16 cellular contexts compared by ENCODE assay signal in genomic region chr12:904010-904414, GRCh38. TPM values are rescaled to one million over a fixed set of nuclear protein-coding genes. Genes with fewer than 3 reads are reported as not detected.
DNase-seq lines count a peak whose midpoint lies in the region; ATAC-seq and TF ChIP-seq lines count a peak whose summit lies in the region.
"Had no signal": no experiment of that assay in that cellular context is flagged by ENCODE, and none has a peak within 500 bp of the region (broad histone marks: within the 10 kb centered on the region; RNA-seq: fewer than 3 reads in every experiment).

No MANE protein-coding gene starts in this region.

- H3K4me3 Mint-ChIP-seq in activated naive CD4-positive, alpha-beta T cell treated with anti-CD3 and anti-CD28 coated beads for 36 hours, result no peak overlapping the region
- no peak overlapping the region for H3K4me3 Mint-ChIP-seq in activated naive CD8-positive, alpha-beta T cell treated with anti-CD3 and anti-CD28 coated beads for 36 hours
- no peak overlapping the region for H3K4me3 Mint-ChIP-seq in stimulated activated effector memory CD8-positive, alpha-beta T cell treated with anti-CD3 and anti-CD28 coated beads, Interleukin-12 subunit alpha, Interleukin-12 subunit beta, amount 100 ng/mL, for 72 hours
- H3K4me3 Mint-ChIP-seq: activated T-helper 1 cell treated with anti-CD3 and anti-CD28 coated beads, Interleukin-12 subunit alpha, Interleukin-12 subunit beta, Interleukin-2, Interleukin-4 antibody, amounts not matched to agents 30 ng/mL and 10 ng/mL and 1 ng/mL, durations not matched to agents 14 hours and 24 hours and 36 hours; GM23338; stimulated activated naive CD8-positive, alpha-beta T cell treated with anti-CD3 and anti-CD28 coated beads, Interleukin-15, amount 100 ng/mL, for 72 hours had no signal

- H3K27me3 Mint-ChIP-seq in activated naive CD4-positive, alpha-beta T cell treated with anti-CD3 and anti-CD28 coated beads for 36 hours (ENCODE audit: low read depth), result no peaks in the 10 kb centered on the region
- no peaks in the 10 kb centered on the region for H3K27me3 Mint-ChIP-seq in activated naive CD8-positive, alpha-beta T cell treated with anti-CD3 and anti-CD28 coated beads for 36 hours
- H3K27me3 Mint-ChIP-seq: stimulated activated naive CD8-positive, alpha-beta T cell treated with anti-CD3 and anti-CD28 coated beads, Interleukin-15, amount 100 ng/mL, for 72 hours had no signal

- TF ChIP-seq CTCF in NB4 (IDR thresholded peaks at IDR 0.05; ENCODE audit: low read depth, low read length) (no peak), smooth muscle cell (IDR thresholded peaks at IDR 0.05; ENCODE audit: borderline replicate concordance, insufficient read depth, poor library complexity, severe bottlenecking) (no peak), GM13976 (IDR thresholded peaks at IDR 0.05; ENCODE audit: borderline replicate concordance, control extremely low read depth, extremely low read depth, insufficient read depth, missing control alignments) (no peak)

- H3K27ac Mint-ChIP-seq in activated naive CD4-positive, alpha-beta T cell treated with anti-CD3 and anti-CD28 coated beads for 36 hours, result peak overlapping the region; percentile 6
- H3K27ac Mint-ChIP-seq in activated naive CD8-positive, alpha-beta T cell treated with anti-CD3 and anti-CD28 coated beads for 36 hours, result peak overlapping the region; percentile 67
- H3K27ac Mint-ChIP-seq in stimulated activated effector memory CD8-positive, alpha-beta T cell treated with anti-CD3 and anti-CD28 coated beads, Interleukin-12 subunit alpha, Interleukin-12 subunit beta, amount 100 ng/mL, for 72 hours, result peak overlapping the region; percentile 85
- H3K27ac Mint-ChIP-seq: activated T-helper 1 cell treated with anti-CD3 and anti-CD28 coated beads, Interleukin-12 subunit alpha, Interleukin-12 subunit beta, Interleukin-2, Interleukin-4 antibody, amounts not matched to agents 30 ng/mL and 10 ng/mL and 1 ng/mL, durations not matched to agents 14 hours and 24 hours and 36 hours had no signal

- H3K27ac ChIP-seq in smooth muscle cell (ENCODE audit: low read depth), result no peak overlapping the region
- H3K27ac ChIP-seq: WERI-Rb-1 had no signal

- H3K27me3 ChIP-seq in smooth muscle cell (ENCODE audit: low read depth), result no peaks in the 10 kb centered on the region

- H3K4me1 ChIP-seq in smooth muscle cell (ENCODE audit: low read depth), result no peaks in the 10 kb centered on the region

- no peak overlapping the region for H3K4me2 ChIP-seq in smooth muscle cell
- H3K4me2 ChIP-seq: GM23338 had no signal

- intact Hi-C loops in activated naive CD4-positive, alpha-beta T cell treated with anti-CD3 and anti-CD28 coated beads for 36 hours (cut with micrococcal nuclease), result loop anchor here (2.0 kb wide), 1 partner anchor 45 kb away; the partner anchor contains the start of gene RAD52

- no peak overlapping the region for H2AFZ ChIP-seq in smooth muscle cell (ENCODE audit: low read depth)
- H2AFZ ChIP-seq: GM23338 had no signal

- H3K4me3 ChIP-seq in NB4 (ENCODE audit: low read depth, low read length), result no peak overlapping the region
- H3K4me3 ChIP-seq in smooth muscle cell, result no peak overlapping the region
- H3K4me3 ChIP-seq: GM23338 had no signal

- TF ChIP-seq POLR2A in NB4 (IDR thresholded peaks at IDR 0.05; ENCODE audit: extremely low read depth, insufficient read length), result no peak

- H3K4me1 Mint-ChIP-seq in activated naive CD4-positive, alpha-beta T cell treated with anti-CD3 and anti-CD28 coated beads for 36 hours (ENCODE audit: low read depth), result peaks cover 32% of the 10 kb centered on the region
- peaks cover 34% of the 10 kb centered on the region for H3K4me1 Mint-ChIP-seq in activated naive CD8-positive, alpha-beta T cell treated with anti-CD3 and anti-CD28 coated beads for 36 hours
- peaks cover 18% of the 10 kb centered on the region for H3K4me1 Mint-ChIP-seq in stimulated activated effector memory CD8-positive, alpha-beta T cell treated with anti-CD3 and anti-CD28 coated beads, Interleukin-12 subunit alpha, Interleukin-12 subunit beta, amount 100 ng/mL, for 72 hours

- no peak for ATAC-seq in stimulated activated effector memory CD8-positive, alpha-beta T cell treated with anti-CD3 and anti-CD28 coated beads, Interleukin-12 subunit alpha, Interleukin-12 subunit beta, amount 100 ng/mL, for 72 hours
- ATAC-seq in HG02973 (IDR thresholded peaks at IDR 0.05; ENCODE audit: unreplicated experiment), result no peak
- ATAC-seq: GM23338; stimulated activated naive CD8-positive, alpha-beta T cell treated with anti-CD3 and anti-CD28 coated beads, Interleukin-15, amount 100 ng/mL, for 72 hours had no signal

- no peaks in the 10 kb centered on the region for H3K9me3 Mint-ChIP-seq in activated naive CD4-positive, alpha-beta T cell treated with anti-CD3 and anti-CD28 coated beads for 36 hours
- H3K9me3 Mint-ChIP-seq in activated naive CD8-positive, alpha-beta T cell treated with anti-CD3 and anti-CD28 coated beads for 36 hours, result no peaks in the 10 kb centered on the region
- H3K9me3 Mint-ChIP-seq in stimulated activated effector memory CD8-positive, alpha-beta T cell treated with anti-CD3 and anti-CD28 coated beads, Interleukin-12 subunit alpha, Interleukin-12 subunit beta, amount 100 ng/mL, for 72 hours, result no peaks in the 10 kb centered on the region
- H3K9me3 Mint-ChIP-seq: activated T-helper 1 cell treated with anti-CD3 and anti-CD28 coated beads, Interleukin-12 subunit alpha, Interleukin-12 subunit beta, Interleukin-2, Interleukin-4 antibody, amounts not matched to agents 30 ng/mL and 10 ng/mL and 1 ng/mL, durations not matched to agents 14 hours and 24 hours and 36 hours; GM23338; stimulated activated naive CD8-positive, alpha-beta T cell treated with anti-CD3 and anti-CD28 coated beads, Interleukin-15, amount 100 ng/mL, for 72 hours had no signal

- H3K79me2 ChIP-seq in smooth muscle cell (ENCODE audit: low read depth), result peaks cover 19% of the 10 kb centered on the region

- no peak for DNase-seq in activated naive CD4-positive, alpha-beta T cell treated with anti-CD3 and anti-CD28 coated beads for 36 hours
- DNase-seq in activated naive CD4-positive, alpha-beta T cell treated with Interleukin-2 at 50 U/mL for 16 hours, result no peak
- DNase-seq in NB4 (ENCODE audit: low read depth), result peak; percentile 75
- DNase-seq in activated naive CD8-positive, alpha-beta T cell treated with anti-CD3 and anti-CD28 coated beads for 36 hours, result no peak
- DNase-seq in stimulated activated effector memory CD8-positive, alpha-beta T cell treated with anti-CD3 and anti-CD28 coated beads, Interleukin-12 subunit alpha, Interleukin-12 subunit beta, amount 100 ng/mL, for 72 hours (ENCODE audit: low spot score in 2 of 2), result no peak
- DNase-seq in smooth muscle cell (lab: John Stamatoyannopoulos, UW; ENCODE audit: unreplicated experiment), result no peak
- no peak for DNase-seq in GM13976 (ENCODE audit: low spot score)
- DNase-seq: kidney glomerular epithelial cell; MM.1S; NCI-H510A; stimulated activated CD4-positive, alpha-beta T cell treated with anti-CD3 and anti-CD28 coated beads, Interleukin-2, amount 100 ng/mL, for 48 hours; stimulated activated naive CD8-positive, alpha-beta T cell treated with anti-CD3 and anti-CD28 coated beads, Interleukin-15, amount 100 ng/mL, for 72 hours; WERI-Rb-1 had no signal

- in situ Hi-C loops in GM13976 (cut with MboI; ENCODE audit: low sequenced_read_pairs, unreplicated experiment), result no loop called here

- no peaks in the 10 kb centered on the region for H3F3A ChIP-seq in smooth muscle cell (ENCODE audit: low read depth)

- 83% methylated on average over 5 of the region's 5 CpGs for WGBS in smooth muscle cell (ENCODE audit: low lambda C conversion rate)

- H3K9me3 ChIP-seq in smooth muscle cell (replicated peaks; ENCODE audit: low read depth), result no peaks in the 10 kb centered on the region

- CTCF ChIA-PET in activated naive CD4-positive, alpha-beta T cell treated with anti-CD3 and anti-CD28 coated beads for 36 hours (lab: Charles Lee), result no interaction called here

- peaks cover 37% of the 10 kb centered on the region for H3K36me3 ChIP-seq in smooth muscle cell (ENCODE audit: low read depth)

- no peak overlapping the region for H3K9ac ChIP-seq in smooth muscle cell (ENCODE audit: low read depth)

- H4K20me1 ChIP-seq in smooth muscle cell (ENCODE audit: low read depth), result peaks cover 37% of the 10 kb centered on the region

- H3K36me3 Mint-ChIP-seq in activated naive CD4-positive, alpha-beta T cell treated with anti-CD3 and anti-CD28 coated beads for 36 hours (ENCODE audit: low read depth), result peaks cover 30% of the 10 kb centered on the region
- H3K36me3 Mint-ChIP-seq in activated naive CD8-positive, alpha-beta T cell treated with anti-CD3 and anti-CD28 coated beads for 36 hours, result peaks cover 24% of the 10 kb centered on the region
- H3K36me3 Mint-ChIP-seq in stimulated activated effector memory CD8-positive, alpha-beta T cell treated with anti-CD3 and anti-CD28 coated beads, Interleukin-12 subunit alpha, Interleukin-12 subunit beta, amount 100 ng/mL, for 72 hours, result peaks cover 100% of the 10 kb centered on the region

RNA-seq across cellular contexts. Expression of gene RAD52, which starts 45.5 kb away (rescaled TPM):
- total RNA-seq in activated naive CD4-positive, alpha-beta T cell treated with anti-CD3 and anti-CD28 coated beads for 36 hours, result 10 to 100 TPM; 15.6 to 17.9 TPM
- total RNA-seq in activated naive CD8-positive, alpha-beta T cell treated with anti-CD3 and anti-CD28 coated beads for 36 hours, result 10 to 100 TPM; 11.2 to 11.4 TPM
- total RNA-seq in smooth muscle cell, result 5.8 and 15.1 TPM in 2 replicates
- polyA plus RNA-seq in smooth muscle cell, result 2.8 and 4.4 TPM in 2 replicates

Comparison
In these comparisons a context has a peak if more than half of its experiments do, and no peak if none do; other contexts are left out.
1. H3K27ac Mint-ChIP-seq: peak in every context shown above with its lines; median percentile 85 in stimulated activated effector memory CD8-positive, alpha-beta T cell treated with anti-CD3 and anti-CD28 coated beads, Interleukin-12 subunit alpha, Interleukin-12 subunit beta, amount 100 ng/mL, for 72 hours; 67 in activated naive CD8-positive, alpha-beta T cell treated with anti-CD3 and anti-CD28 coated beads for 36 hours; 6 in activated naive CD4-positive, alpha-beta T cell treated with anti-CD3 and anti-CD28 coated beads for 36 hours.